ENCODE assay signal across 9 cellular contexts in genomic region chr7:50304911-50305621, GRCh38.
DNase-seq lines count a peak whose midpoint lies in the region; ATAC-seq and TF ChIP-seq lines count a peak whose summit lies in the region.
"Had no signal": no experiment of that assay in that cellular context is flagged by ENCODE, and none has a peak within 500 bp of the region (broad histone marks: within the 10 kb centered on the region; RNA-seq: fewer than 3 reads in every experiment).

No MANE protein-coding gene starts in this region.

- no peak for TF ChIP-seq CTCF in parathyroid adenoma (IDR thresholded peaks at IDR 0.05)

- no peaks in the 10 kb centered on the region for H3K27me3 ChIP-seq in parathyroid adenoma (ENCODE audit: control insufficient read depth, insufficient read depth, low read length)

- H3K36me3 Mint-ChIP-seq in dendritic cell treated with granulocyte-macrophage colony-stimulating factor and Interleukin-4, amounts not matched to agents 40 ng/mL and 50 ng/mL, for 4 days (ENCODE audit: low read depth): peaks cover 29% of the 10 kb centered on the region

- no peaks in the 10 kb centered on the region for H3K9me3 Mint-ChIP-seq in dendritic cell treated with granulocyte-macrophage colony-stimulating factor and Interleukin-4, amounts not matched to agents 40 ng/mL and 50 ng/mL, for 4 days

- peaks cover 46% of the 10 kb centered on the region for H3K4me1 Mint-ChIP-seq in dendritic cell treated with granulocyte-macrophage colony-stimulating factor and Interleukin-4, amounts not matched to agents 40 ng/mL and 50 ng/mL, for 4 days (ENCODE audit: low read depth)

- intact Hi-C loops in dendritic cell treated with granulocyte-macrophage colony-stimulating factor and Interleukin-4, amounts not matched to agents 40 ng/mL and 50 ng/mL, for 4 days (cut with micrococcal nuclease): loop anchor here (2.0 to 10.0 kb wide), 3 partner anchors 52 to 110 kb away; no protein-coding TSS in a partner anchor

- no peaks in the 10 kb centered on the region for H3K79me2 ChIP-seq in parathyroid adenoma

- H3K27me3 Mint-ChIP-seq in dendritic cell treated with granulocyte-macrophage colony-stimulating factor and Interleukin-4, amounts not matched to agents 40 ng/mL and 50 ng/mL, for 4 days: peaks cover 8% of the 10 kb centered on the region

- H3K4me3 ChIP-seq in parathyroid adenoma (ENCODE audit: low read depth, low read length): peak overlapping the region; percentile 8

- H2AFZ ChIP-seq in parathyroid adenoma: no peak overlapping the region

- H3K36me3 ChIP-seq in parathyroid adenoma (ENCODE audit: control insufficient read depth, insufficient read depth, low read length): no peaks in the 10 kb centered on the region

- no peaks in the 10 kb centered on the region for H3K4me1 ChIP-seq in parathyroid adenoma

- peak; percentile 50 for DNase-seq in DMS 273 (lab: John Stamatoyannopoulos, UW; ENCODE audit: unreplicated experiment)
- no peak for DNase-seq in DMS 273 treated with DMSO at 0.1 percent for 48 hours (lab: John Stamatoyannopoulos, UW)
- DNase-seq in T-helper 2 cell: peak in 3 of 5 experiments; percentile 52 to 89 (median 58)
- no peak for DNase-seq in NCI-H1930 (lab: John Stamatoyannopoulos, UW)
- DNase-seq in NCI-H446 treated with DMSO at 0.1 percent for 48 hours (lab: John Stamatoyannopoulos, UW): no peak

- no peak overlapping the region for H3K9ac ChIP-seq in parathyroid adenoma

- peak overlapping the region; percentile 88 for H3K27ac Mint-ChIP-seq in dendritic cell treated with granulocyte-macrophage colony-stimulating factor and Interleukin-4, amounts not matched to agents 40 ng/mL and 50 ng/mL, for 4 days

- H3K4me3 Mint-ChIP-seq in dendritic cell treated with granulocyte-macrophage colony-stimulating factor and Interleukin-4, amounts not matched to agents 40 ng/mL and 50 ng/mL, for 4 days: peak overlapping the region; percentile 90

- H3K27ac ChIP-seq in parathyroid adenoma: no peak overlapping the region
- H3K27ac ChIP-seq: 22Rv1 had no signal

- peak; percentile 43 for ATAC-seq in HG02981 (IDR thresholded peaks at IDR 0.05; ENCODE audit: unreplicated experiment)

- H3K9me3 ChIP-seq in parathyroid adenoma (ENCODE audit: control insufficient read depth, low read length): no peaks in the 10 kb centered on the region

- peak overlapping the region; percentile 75 for H3K4me2 ChIP-seq in parathyroid adenoma (ENCODE audit: low read length)

Comparison
In these comparisons a context has a peak if more than half of its experiments do, and no peak if none do; other contexts are left out.
1. DNase-seq: peak in DMS 273 (single experiment) and T-helper 2 cell (3 of 5); none in DMS 273 treated with DMSO at 0.1 percent for 48 hours (single experiment), NCI-H1930 (0 of 2) and NCI-H446 treated with DMSO at 0.1 percent for 48 hours (single experiment).